ENCODE assay signal across 9 cellular contexts in the genomic region with DNA sequence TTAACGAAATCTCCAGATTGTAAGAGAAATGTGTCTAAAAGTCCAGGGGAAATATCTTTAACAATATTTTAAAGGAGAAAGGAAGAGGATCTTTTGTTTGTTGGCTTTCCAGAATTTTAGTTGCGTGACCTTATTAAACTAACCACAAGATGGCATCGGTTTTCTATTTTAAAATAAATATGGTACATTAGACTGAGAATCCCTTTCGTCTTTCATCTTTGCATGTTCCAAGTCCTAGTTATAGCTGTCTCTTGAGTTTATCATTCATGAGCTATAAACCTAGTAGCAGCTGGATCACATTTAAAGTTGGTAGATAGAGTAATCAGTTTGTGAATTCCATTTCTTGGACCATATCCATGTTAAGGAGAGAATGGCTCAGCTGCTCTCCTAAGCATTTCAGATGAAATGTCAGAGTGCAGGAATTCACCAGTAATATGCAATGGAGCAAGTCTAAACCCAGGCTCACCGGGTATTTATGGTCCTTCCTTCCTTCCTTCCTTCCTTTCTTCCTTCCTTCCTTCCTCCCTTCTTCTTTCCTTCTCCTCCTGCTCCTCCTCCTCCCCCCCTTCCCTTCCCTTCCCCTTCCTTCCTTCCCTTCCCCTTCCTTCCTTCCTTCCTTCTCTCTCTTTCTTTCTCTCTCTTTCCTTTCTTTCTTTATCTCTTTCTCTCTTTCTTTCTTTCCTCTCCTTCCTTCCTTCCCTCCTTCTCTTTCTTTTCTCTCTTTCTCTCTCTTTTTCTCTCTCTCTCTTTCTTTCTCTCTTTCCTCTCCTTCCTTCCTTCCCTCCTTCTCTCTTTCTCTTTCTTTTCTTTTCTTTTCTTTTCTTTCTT. TPM values are rescaled to one million over a fixed set of nuclear protein-coding genes. Genes with fewer than 3 reads are reported as not detected.
DNase-seq lines count a peak whose midpoint lies in the region; ATAC-seq and TF ChIP-seq lines count a peak whose summit lies in the region.
"Had no signal": no experiment of that assay in that cellular context is flagged by ENCODE, and none has a peak within 500 bp of the region (broad histone marks: within the 10 kb centered on the region; RNA-seq: fewer than 3 reads in every experiment).

No MANE protein-coding gene starts in this region.

- peaks cover 6% of the 10 kb centered on the region for H3K4me1 Mint-ChIP-seq in activated naive CD8-positive, alpha-beta T cell treated with anti-CD3 and anti-CD28 coated beads, Interleukin-2, amount 10 ng/mL, durations not matched to agents 7 days and 5 days
- H3K4me1 Mint-ChIP-seq in activated naive CD8-positive, alpha-beta T cell treated with anti-CD3 and anti-CD28 coated beads for 36 hours: peaks cover 4% of the 10 kb centered on the region
- H3K4me1 Mint-ChIP-seq in memory B cell: peaks cover 5% of the 10 kb centered on the region

- peak overlapping the region; percentile 10 for H3K4me3 Mint-ChIP-seq in activated naive CD8-positive, alpha-beta T cell treated with anti-CD3 and anti-CD28 coated beads, Interleukin-2, amount 10 ng/mL, durations not matched to agents 7 days and 5 days
- H3K4me3 Mint-ChIP-seq in activated naive CD8-positive, alpha-beta T cell treated with anti-CD3 and anti-CD28 coated beads for 36 hours: no peak overlapping the region
- no peak overlapping the region for H3K4me3 Mint-ChIP-seq in memory B cell
- H3K4me3 Mint-ChIP-seq: activated naive CD8-positive, alpha-beta T cell had no signal

- DNase-seq in activated naive CD8-positive, alpha-beta T cell treated with anti-CD3 and anti-CD28 coated beads, Interleukin-2, amount 10 ng/mL, durations not matched to agents 7 days and 5 days: no peak
- DNase-seq in activated naive CD8-positive, alpha-beta T cell treated with anti-CD3 and anti-CD28 coated beads for 36 hours: no peak
- DNase-seq in NCI-H526 treated with DMSO at 0.1 percent for 48 hours (lab: John Stamatoyannopoulos, UW) (peak; percentile 40), choroid plexus epithelial cell (ENCODE audit: low read depth) (peak; percentile 60), memory B cell (ENCODE audit: low spot score in 2 of 2) (peak in 1 of 2 donors; percentile 5), GM19238 (ENCODE audit: insufficient read length, low spot score) (no peak), islet precursor cell (no peak)
- no peak for DNase-seq in activated T-cell treated with anti-CD3 and anti-CD28 coated beads, Interleukin-2, amount 50 U/mL, for 48 hours

- peak; percentile 57 for TF ChIP-seq CTCF in choroid plexus epithelial cell (conservative IDR thresholded peaks at IDR 0.05; ENCODE audit: low read depth, low read length)

- ATAC-seq in activated naive CD8-positive, alpha-beta T cell treated with anti-CD3 and anti-CD28 coated beads, Interleukin-2, amount 10 ng/mL, durations not matched to agents 7 days and 5 days (ENCODE audit: low read depth): no peak
- ATAC-seq in memory B cell (ENCODE audit: low read depth): peak; percentile 61

- H3K36me3 Mint-ChIP-seq in activated naive CD8-positive, alpha-beta T cell treated with anti-CD3 and anti-CD28 coated beads, Interleukin-2, amount 10 ng/mL, durations not matched to agents 7 days and 5 days: no peaks in the 10 kb centered on the region
- H3K36me3 Mint-ChIP-seq in activated naive CD8-positive, alpha-beta T cell treated with anti-CD3 and anti-CD28 coated beads for 36 hours: no peaks in the 10 kb centered on the region
- H3K36me3 Mint-ChIP-seq in memory B cell: no peaks in the 10 kb centered on the region
- H3K36me3 Mint-ChIP-seq: activated naive CD8-positive, alpha-beta T cell had no signal

- peaks cover 5% of the 10 kb centered on the region for H3K27me3 Mint-ChIP-seq in activated naive CD8-positive, alpha-beta T cell treated with anti-CD3 and anti-CD28 coated beads, Interleukin-2, amount 10 ng/mL, durations not matched to agents 7 days and 5 days
- H3K27me3 Mint-ChIP-seq in activated naive CD8-positive, alpha-beta T cell treated with anti-CD3 and anti-CD28 coated beads for 36 hours: no peaks in the 10 kb centered on the region
- H3K27me3 Mint-ChIP-seq in memory B cell: peaks cover 1% of the 10 kb centered on the region
- H3K27me3 Mint-ChIP-seq: activated naive CD8-positive, alpha-beta T cell had no signal

- POLR2A ChIA-PET in activated naive CD8-positive, alpha-beta T cell treated with anti-CD3 and anti-CD28 coated beads, Interleukin-2, amount 10 ng/mL, durations not matched to agents 7 days and 5 days (lab: Charles Lee): no interaction called here

- H3K27ac Mint-ChIP-seq in activated naive CD8-positive, alpha-beta T cell treated with anti-CD3 and anti-CD28 coated beads, Interleukin-2, amount 10 ng/mL, durations not matched to agents 7 days and 5 days: no peak overlapping the region
- H3K27ac Mint-ChIP-seq in activated naive CD8-positive, alpha-beta T cell treated with anti-CD3 and anti-CD28 coated beads for 36 hours: no peak overlapping the region
- H3K27ac Mint-ChIP-seq in memory B cell: no peak overlapping the region
- H3K27ac Mint-ChIP-seq: activated naive CD8-positive, alpha-beta T cell had no signal

- H3K9me3 Mint-ChIP-seq in activated naive CD8-positive, alpha-beta T cell treated with anti-CD3 and anti-CD28 coated beads, Interleukin-2, amount 10 ng/mL, durations not matched to agents 7 days and 5 days: no peaks in the 10 kb centered on the region
- no peaks in the 10 kb centered on the region for H3K9me3 Mint-ChIP-seq in activated naive CD8-positive, alpha-beta T cell treated with anti-CD3 and anti-CD28 coated beads for 36 hours
- no peaks in the 10 kb centered on the region for H3K9me3 Mint-ChIP-seq in memory B cell

- H3K4me3 ChIP-seq in choroid plexus epithelial cell (ENCODE audit: low read depth, low read length): no peak overlapping the region

RNA-seq across cellular contexts. Expression of gene RAB18, which starts 57.8 kb away (rescaled TPM):
- 10 to 100 TPM; 64.0 to 69.6 TPM for total RNA-seq in activated naive CD8-positive, alpha-beta T cell treated with anti-CD3 and anti-CD28 coated beads, Interleukin-2, amount 10 ng/mL, durations not matched to agents 7 days and 5 days
- total RNA-seq in activated naive CD8-positive, alpha-beta T cell treated with anti-CD3 and anti-CD28 coated beads for 36 hours: 10 to 100 TPM; 58.3 to 61.4 TPM

Comparison
In these comparisons a context has a peak if more than half of its experiments do, and no peak if none do; other contexts are left out.
1. DNase-seq: peak in NCI-H526 treated with DMSO at 0.1 percent for 48 hours (single experiment) and choroid plexus epithelial cell (single experiment); none in activated naive CD8-positive, alpha-beta T cell treated with anti-CD3 and anti-CD28 coated beads, Interleukin-2, amount 10 ng/mL, durations not matched to agents 7 days and 5 days (single experiment), activated naive CD8-positive, alpha-beta T cell treated with anti-CD3 and anti-CD28 coated beads for 36 hours (single experiment), GM19238 (single experiment), activated T-cell treated with anti-CD3 and anti-CD28 coated beads, Interleukin-2, amount 50 U/mL, for 48 hours (0 of 2) and islet precursor cell (single experiment).